3 cellular contexts compared by ENCODE assay signal in genomic region chr1:165917166-165917565, GRCh38.
"Had no signal": no experiment of that assay in that cellular context is flagged by ENCODE, and none has a peak within 500 bp of the region (broad histone marks: within the 10 kb centered on the region; RNA-seq: fewer than 3 reads in every experiment).

No MANE protein-coding gene starts in this region.

- ATAC-seq: GM12878 had no signal

- H3K4me3 ChIP-seq: GM12878 had no signal

- DNase-seq: GDM1, GF-D8 had no signal
